Comparison of ENCODE assay signal across 18 cellular contexts in the genomic region with DNA sequence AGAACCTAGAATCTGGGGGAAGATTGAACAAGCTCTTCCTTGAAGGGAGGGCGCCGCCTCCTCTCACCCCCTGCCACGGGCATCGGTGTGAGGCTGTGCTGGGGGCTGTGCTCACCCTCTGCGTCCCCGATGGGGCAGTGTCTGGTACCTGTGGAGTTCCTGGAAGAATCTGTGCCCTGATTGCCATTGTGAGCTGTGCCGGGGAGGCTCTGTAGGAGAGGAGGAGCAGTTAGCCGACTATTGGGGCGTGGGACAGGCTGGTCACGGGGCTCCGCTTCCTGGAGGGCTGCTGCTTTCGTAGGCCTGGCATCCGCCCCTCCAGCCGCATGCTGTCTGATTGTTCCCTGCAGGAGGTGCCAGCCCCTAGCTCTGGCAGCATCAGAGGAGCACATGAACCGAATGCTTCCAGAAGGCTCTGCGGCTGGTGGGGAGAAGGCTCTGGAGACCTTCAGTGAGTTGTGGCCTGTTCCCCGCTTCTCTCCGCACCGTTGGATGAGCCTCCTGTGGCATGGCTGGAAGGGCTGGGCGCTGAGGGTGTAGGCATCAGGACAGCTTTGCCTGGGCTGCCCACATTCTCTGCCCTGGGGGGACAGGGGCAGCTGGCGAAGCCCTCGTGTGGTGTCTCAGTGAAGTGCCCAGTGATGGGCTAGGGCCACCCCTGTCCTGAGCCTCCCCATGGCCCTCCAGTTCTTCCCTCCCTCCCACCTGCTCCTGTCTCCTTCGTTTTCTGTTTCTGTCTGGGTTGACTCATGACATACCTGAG.
DNase-seq lines count a peak whose midpoint lies in the region; ATAC-seq and TF ChIP-seq lines count a peak whose summit lies in the region.
"Had no signal": no experiment of that assay in that cellular context is flagged by ENCODE, and none has a peak within 500 bp of the region (broad histone marks: within the 10 kb centered on the region; RNA-seq: fewer than 3 reads in every experiment).

No MANE protein-coding gene starts in this region.

- intact Hi-C loops in IMR-90 (cut with micrococcal nuclease) = no loop called here
- intact Hi-C loops in dorsolateral prefrontal cortex (cut with DNase I) = no loop called here
- intact Hi-C loops in activated CD4-positive, alpha-beta T cell treated with anti-CD3 and anti-CD28 coated beads for 36 hours (cut with DNase I, micrococcal nuclease) = no loop called here

- no peak for TF ChIP-seq RAD21 in IMR-90 (IDR thresholded peaks at IDR 0.05; ENCODE audit: low read length)

- no peak overlapping the region for H4K91ac ChIP-seq in IMR-90 (ENCODE audit: insufficient read depth, low read depth, low read length)
- no peak overlapping the region for H4K91ac ChIP-seq in H9 (ENCODE audit: insufficient read length, low read depth, low read length)

- no peak for ATAC-seq in IMR-90 (ENCODE audit: low read depth)
- peak; percentile 41 for ATAC-seq in left lobe of liver
- no peak for ATAC-seq in stimulated activated naive B cell treated with anti-CD40 and anti-IgM and Interleukin-4, amounts not matched to agents 10 μg/mL and 1 μg/mL and 100 μg/mL, for 72 hours (replicated peaks)
- ATAC-seq in GM19035 (IDR thresholded peaks at IDR 0.05; ENCODE audit: unreplicated experiment) = no peak
- no peak for ATAC-seq in activated CD4-positive, alpha-beta T cell treated with anti-CD3 and anti-CD28 coated beads for 36 hours
- no peak for ATAC-seq in GM21423 (IDR thresholded peaks at IDR 0.05; ENCODE audit: unreplicated experiment)
- ATAC-seq: activated T-cell treated with anti-CD3 and anti-CD28 coated beads, Interleukin-2, amount 50 U/mL, for 4 hours; naive thymus-derived CD4-positive, alpha-beta T cell had no signal

- dilution Hi-C loops in IMR-90 (cut with HindIII; ENCODE audit: low sequenced_read_pairs, unreplicated experiment) = no loop called here

- H3K4me1 ChIP-seq in IMR-90 (ENCODE audit: control insufficient read depth, insufficient read depth, low read length) (no peaks in the 10 kb centered on the region), H9 (ENCODE audit: insufficient read depth, low read length) (no peaks in the 10 kb centered on the region)

- H2BK15ac ChIP-seq in IMR-90 (ENCODE audit: low read depth, low read length) (no peak overlapping the region), H9 (ENCODE audit: low read depth, low read length) (no peak overlapping the region)

- H3K18ac ChIP-seq in IMR-90 (ENCODE audit: low read depth, low read length) (no peak overlapping the region), H9 (ENCODE audit: insufficient read length, low read depth, low read length) (no peak overlapping the region)

- H3K27me3 Mint-ChIP-seq in stimulated activated naive B cell treated with anti-CD40 and anti-IgM and Interleukin-4, amounts not matched to agents 10 μg/mL and 1 μg/mL and 100 μg/mL, for 72 hours = peaks cover 0 to 4% of the 10 kb centered on the region in 2 donors
- peaks cover 3% of the 10 kb centered on the region for H3K27me3 Mint-ChIP-seq in H9 (ENCODE audit: low read depth)
- H3K27me3 Mint-ChIP-seq in activated CD4-positive, alpha-beta T cell treated with anti-CD3 and anti-CD28 coated beads for 36 hours = no peaks in the 10 kb centered on the region
- H3K27me3 Mint-ChIP-seq: activated naive CD8-positive, alpha-beta T cell treated with anti-CD3 and anti-CD28 coated beads for 36 hours; naive thymus-derived CD4-positive, alpha-beta T cell had no signal

- H3K23ac ChIP-seq in IMR-90 (ENCODE audit: low read depth, low read length) (no peak overlapping the region), H9 (ENCODE audit: insufficient read length, low read depth, low read length) (no peak overlapping the region)

- H3K4me2 ChIP-seq in IMR-90 (ENCODE audit: low read depth, low read length) (no peak overlapping the region), H9 (ENCODE audit: insufficient read depth, insufficient read length, low read length) (no peak overlapping the region)
- H3K4me2 ChIP-seq: hepatocyte had no signal

- no peak overlapping the region for H3T11ph ChIP-seq in H9 (ENCODE audit: low read length)

- H4K8ac ChIP-seq in IMR-90 (ENCODE audit: low read depth in 2 of 2, low read length in 2 of 2) = no peak overlapping the region
- H4K8ac ChIP-seq in H9 (replicated peaks; ENCODE audit: insufficient read length, low read depth, low read length) = no peak overlapping the region

- H3K9me3 Mint-ChIP-seq in stimulated activated naive B cell treated with anti-CD40 and anti-IgM and Interleukin-4, amounts not matched to agents 10 μg/mL and 1 μg/mL and 100 μg/mL, for 72 hours = peaks cover 0 to 6% of the 10 kb centered on the region in 2 donors
- peaks cover 0 to 3% of the 10 kb centered on the region in 2 experiments; a peak in 1 of 5 replicates for H3K9me3 Mint-ChIP-seq in H9
- peaks cover 6% of the 10 kb centered on the region for H3K9me3 Mint-ChIP-seq in activated CD4-positive, alpha-beta T cell treated with anti-CD3 and anti-CD28 coated beads for 36 hours (ENCODE audit: low read depth)

- no peak overlapping the region for H4K5ac ChIP-seq in IMR-90 (ENCODE audit: low read depth, low read length)
- H4K5ac ChIP-seq in H9 (ENCODE audit: insufficient read length, low read depth, low read length) = no peak overlapping the region

- no peak overlapping the region for H2BK12ac ChIP-seq in H9 (ENCODE audit: insufficient read length, low read depth, low read length)

- H3K27me3 ChIP-seq in IMR-90 (ENCODE audit: control insufficient read depth, insufficient read depth, low read length) (no peaks in the 10 kb centered on the region), dorsolateral prefrontal cortex (no peaks in the 10 kb centered on the region), H9 (ENCODE audit: insufficient read depth, low read length) (no peaks in the 10 kb centered on the region)
- H3K27me3 ChIP-seq: hepatocyte had no signal

- TF ChIP-seq CTCF in IMR-90 (conservative IDR thresholded peaks at IDR 0.05; ENCODE audit: low read depth, low read length) (no peak), dorsolateral prefrontal cortex (IDR thresholded peaks at IDR 0.05 in 54 of 56, conservative IDR thresholded peaks at IDR 0.05 in 2 of 56; ENCODE audit: low read depth in 1 of 56, partially characterized antibody in 56 of 56) (no peak), H9 (conservative IDR thresholded peaks at IDR 0.05) (no peak)

- H3K4ac ChIP-seq in IMR-90 (ENCODE audit: low read depth, low read length) = no peak overlapping the region
- no peak overlapping the region for H3K4ac ChIP-seq in H9 (ENCODE audit: low read depth, low read length)

- in situ Hi-C loops in IMR-90 (cut with MboI; ENCODE audit: low sequenced_read_pairs) = loop anchor here (5.0 to 25.0 kb wide), 2 partner anchors 50 to 365 kb away; a partner anchor contains a TSS

- DNase-seq in IMR-90 (no peak), dorsolateral prefrontal cortex (no peak), left lobe of liver (ENCODE audit: low spot score) (no peak), H9 (no peak)
- no peak for DNase-seq in stimulated activated naive B cell treated with anti-CD40 and anti-IgM and Interleukin-4, amounts not matched to agents 10 μg/mL and 1 μg/mL and 100 μg/mL, for 72 hours
- DNase-seq in activated CD4-positive, alpha-beta T cell treated with anti-CD3 and anti-CD28 coated beads for 36 hours = no peak
- DNase-seq: activated CD4-positive, alpha-beta T cell treated with anti-CD3 and anti-CD28 coated beads for 48 hours; activated naive CD8-positive, alpha-beta T cell treated with anti-CD3 and anti-CD28 coated beads for 36 hours; activated T-cell treated with anti-CD3 and anti-CD28 coated beads, Interleukin-2, amount 50 U/mL, for 4 hours; DND-41; naive thymus-derived CD4-positive, alpha-beta T cell; stimulated activated CD4-positive, alpha-beta T cell treated with anti-CD3 and anti-CD28 coated beads, Interleukin-4, amount 100 ng/mL, for 1 hour; T1000 had no signal

- CTCF ChIA-PET in IMR-90 (lab: Yijun Ruan, JAX) = interaction anchor here (0.5 kb wide), 1 partner anchor 448 kb away, joined by 3 read pairs; no protein-coding TSS in a partner anchor
- CTCF ChIA-PET in activated CD4-positive, alpha-beta T cell treated with anti-CD3 and anti-CD28 coated beads for 36 hours (lab: Charles Lee) = interaction anchor here (0.6 kb wide), 1 partner anchor 160 kb away, joined by 3 read pairs; no protein-coding TSS in a partner anchor

- H3K36me3 ChIP-seq in IMR-90 (ENCODE audit: control insufficient read depth, insufficient read depth, low read length) = no peaks in the 10 kb centered on the region

- H3K79me1 ChIP-seq in IMR-90 (ENCODE audit: low read depth in 1 of 2, low read length in 2 of 2) (no peaks in the 10 kb centered on the region), H9 (ENCODE audit: insufficient read depth, low read depth, low read length, poor library complexity, severe bottlenecking) (no peaks in the 10 kb centered on the region)

- H2BK20ac ChIP-seq in IMR-90 (ENCODE audit: low read depth, low read length) (no peak overlapping the region), H9 (ENCODE audit: low read depth, low read length, poor library complexity, severe bottlenecking) (no peak overlapping the region)

- H3K14ac ChIP-seq in IMR-90 (replicated peaks; ENCODE audit: low read depth, low read length) (no peak overlapping the region), H9 (ENCODE audit: insufficient read depth, low read length) (no peak overlapping the region; the same call in 1 of the 2 replicates)

- 0 out of 2 replicates have a peak overlapping the region, but pooled peaks have one; percentile 2 for H2AK5ac ChIP-seq in IMR-90 (ENCODE audit: low read depth, low read length)
- H2AK5ac ChIP-seq in H9 (ENCODE audit: insufficient read length, low read length) = no peak overlapping the region

- H3K4me3 ChIP-seq in IMR-90 (ENCODE audit: insufficient read depth, low read depth, low read length) (no peak overlapping the region), dorsolateral prefrontal cortex (peak overlapping the region in 6 of 59 donors; percentile 0 to 22 (median 9))
- H3K4me3 ChIP-seq: hepatocyte had no signal

- no peak overlapping the region for H3K4me3 Mint-ChIP-seq in stimulated activated naive B cell treated with anti-CD40 and anti-IgM and Interleukin-4, amounts not matched to agents 10 μg/mL and 1 μg/mL and 100 μg/mL, for 72 hours
- no peak overlapping the region for H3K4me3 Mint-ChIP-seq in H9
- H3K4me3 Mint-ChIP-seq in activated CD4-positive, alpha-beta T cell treated with anti-CD3 and anti-CD28 coated beads for 36 hours = no peak overlapping the region
- H3K4me3 Mint-ChIP-seq: activated naive CD8-positive, alpha-beta T cell treated with anti-CD3 and anti-CD28 coated beads for 36 hours; activated T-cell treated with anti-CD3 and anti-CD28 coated beads, Interleukin-2, amount 50 U/mL, for 4 hours; naive thymus-derived CD4-positive, alpha-beta T cell had no signal

- H3K23me2 ChIP-seq in H9 (ENCODE audit: insufficient read length, low read depth, low read length, poor library complexity, severe bottlenecking) = no peaks in the 10 kb centered on the region

- no peak overlapping the region for H3K56ac ChIP-seq in IMR-90 (ENCODE audit: extremely low read depth, insufficient read depth, low read length)
- H3K56ac ChIP-seq in H9 (ENCODE audit: insufficient read length, low read depth, low read length) = no peak overlapping the region

- H3K9me3 ChIP-seq in IMR-90 (ENCODE audit: control insufficient read depth, insufficient read depth, low read length) (0 out of 2 replicates have a peak, but pooled peaks cover 3% of the 10 kb centered on the region), H9 (ENCODE audit: control insufficient read depth, low read depth, low read length) (no peaks in the 10 kb centered on the region)

- no peak overlapping the region for H3K27ac ChIP-seq in IMR-90 (ENCODE audit: insufficient read depth, low read length)
- H3K27ac ChIP-seq in dorsolateral prefrontal cortex = peak overlapping the region in 45 of 59 donors; percentile 4 to 81 (median 58)
- no peak overlapping the region for H3K27ac ChIP-seq in H9 (ENCODE audit: insufficient read length, low read depth, low read length)
- H3K27ac ChIP-seq: C4-2B, epithelial cell of prostate, hepatocyte had no signal

- no peak overlapping the region for H2BK120ac ChIP-seq in IMR-90 (ENCODE audit: low read depth, low read length)
- no peak overlapping the region for H2BK120ac ChIP-seq in H9 (ENCODE audit: low read depth, low read length, poor library complexity, severe bottlenecking)

- H3K9ac ChIP-seq in IMR-90 (ENCODE audit: low read depth, low read length) (no peak overlapping the region), H9 (ENCODE audit: extremely low read depth, insufficient read length, low read length) (no peak overlapping the region)

- H4K20me1 ChIP-seq in IMR-90 (ENCODE audit: insufficient read depth, low read length) (no peaks in the 10 kb centered on the region), H9 (ENCODE audit: control insufficient read depth, insufficient read depth, insufficient read length) (no peaks in the 10 kb centered on the region)

- no TSS peak for BruUV-seq in IMR-90 (replicated peaks; lab: Mats Ljungman, UMichigan)

- H2AFZ ChIP-seq in IMR-90 (replicated peaks; ENCODE audit: low read length, poor library complexity) (no peak overlapping the region), H9 (ENCODE audit: low read length) (no peak overlapping the region)
- H2AFZ ChIP-seq: hepatocyte had no signal

- POLR2A ChIA-PET in IMR-90 (lab: Charles Lee; ENCODE audit: unreplicated experiment) = no interaction called here
- POLR2A ChIA-PET in activated CD4-positive, alpha-beta T cell treated with anti-CD3 and anti-CD28 coated beads for 36 hours (lab: Charles Lee) = no interaction called here

- H2AK9ac ChIP-seq in IMR-90 (replicated peaks; ENCODE audit: low read depth, low read length, poor library complexity) = peak overlapping the region; percentile 61

- H3K79me2 ChIP-seq in H9 (ENCODE audit: insufficient read depth, low read length) = no peaks in the 10 kb centered on the region
- H3K79me2 ChIP-seq: hepatocyte had no signal

- 100% methylated on average over 2 of the region's 23 CpGs; no CpG with 5 or more reads in 1 of the 2 experiments for WGBS in IMR-90 (ENCODE audit: extremely low coverage in 2 of 2, insufficient read length in 1 of 2), 2 experiments
- no CpG with 5 or more reads among the region's 23 CpGs for WGBS in H9 (ENCODE audit: extremely low coverage, insufficient read length, low lambda C conversion rate)

- no peaks in the 10 kb centered on the region; the same call in 1 of the 2 replicates for H3K9me1 ChIP-seq in IMR-90 (ENCODE audit: insufficient read depth, low read length)

- H3K4me1 Mint-ChIP-seq in stimulated activated naive B cell treated with anti-CD40 and anti-IgM and Interleukin-4, amounts not matched to agents 10 μg/mL and 1 μg/mL and 100 μg/mL, for 72 hours = no peaks in the 10 kb centered on the region
- H3K4me1 Mint-ChIP-seq in H9 = peaks cover 5 to 12% of the 10 kb centered on the region in 2 experiments; a peak in 2 of 4 replicates
- no peaks in the 10 kb centered on the region for H3K4me1 Mint-ChIP-seq in activated CD4-positive, alpha-beta T cell treated with anti-CD3 and anti-CD28 coated beads for 36 hours
- H3K4me1 Mint-ChIP-seq: activated naive CD8-positive, alpha-beta T cell treated with anti-CD3 and anti-CD28 coated beads for 36 hours; naive thymus-derived CD4-positive, alpha-beta T cell had no signal

- peaks cover 21 to 25% of the 10 kb centered on the region in 2 donors for H3K36me3 Mint-ChIP-seq in stimulated activated naive B cell treated with anti-CD40 and anti-IgM and Interleukin-4, amounts not matched to agents 10 μg/mL and 1 μg/mL and 100 μg/mL, for 72 hours
- no peaks in the 10 kb centered on the region for H3K36me3 Mint-ChIP-seq in H9 (ENCODE audit: insufficient read depth in 1 of 3, low read depth in 3 of 3)
- peaks cover 3% of the 10 kb centered on the region for H3K36me3 Mint-ChIP-seq in activated CD4-positive, alpha-beta T cell treated with anti-CD3 and anti-CD28 coated beads for 36 hours (ENCODE audit: low read depth)
- H3K36me3 Mint-ChIP-seq: activated naive CD8-positive, alpha-beta T cell treated with anti-CD3 and anti-CD28 coated beads for 36 hours had no signal

- H2BK5ac ChIP-seq in IMR-90 (ENCODE audit: low read depth, low read length, poor library complexity, severe bottlenecking) (no peak overlapping the region), H9 (ENCODE audit: insufficient read length, low read length) (no peak overlapping the region)

- H3K27ac Mint-ChIP-seq in stimulated activated naive B cell treated with anti-CD40 and anti-IgM and Interleukin-4, amounts not matched to agents 10 μg/mL and 1 μg/mL and 100 μg/mL, for 72 hours = peak overlapping the region; percentile 43
- H3K27ac Mint-ChIP-seq in H9 = no peak overlapping the region
- no peak overlapping the region for H3K27ac Mint-ChIP-seq in activated CD4-positive, alpha-beta T cell treated with anti-CD3 and anti-CD28 coated beads for 36 hours
- H3K27ac Mint-ChIP-seq: activated naive CD8-positive, alpha-beta T cell treated with anti-CD3 and anti-CD28 coated beads for 36 hours had no signal

- no peak for TF ChIP-seq POLR2A in IMR-90 (IDR thresholded peaks at IDR 0.05; ENCODE audit: low read depth, low read length)

Comparison
In these comparisons a context has a peak if more than half of its experiments do, and no peak if none do; other contexts are left out.
1. H3K27ac ChIP-seq: peak in dorsolateral prefrontal cortex (45 of 59); none in IMR-90 (single experiment) and H9 (single experiment).